1 cellular context compared by ENCODE assay signal in genomic region chr1:33182452-33182851, GRCh38.
TF ChIP-seq lines count a peak whose summit lies in the region.

No MANE protein-coding gene starts in this region.

TF ChIP-seq in GM23338, 12 proteins besides CTCF, POLR2A, EP300 and RAD21 (continued from another document):
- TF ChIP-seq REST (IDR thresholded peaks at IDR 0.05; ENCODE audit: unreplicated experiment) (no peak), JUNB (IDR thresholded peaks at IDR 0.05; ENCODE audit: unreplicated experiment) (no peak), POLR2AphosphoS5 (IDR thresholded peaks at IDR 0.05; ENCODE audit: low read depth) (no peak), NANOG (IDR thresholded peaks at IDR 0.05; ENCODE audit: borderline replicate concordance) (no peak), ETS1 (IDR thresholded peaks at IDR 0.05) (no peak), EZH2phosphoT487 (IDR thresholded peaks at IDR 0.05; ENCODE audit: unreplicated experiment) (no peak), ZNF114 (CRISPR knock-in tag; IDR thresholded peaks at IDR 0.05) (no peak)
